Comparison of ENCODE assay signal across 8 cellular contexts in genomic region chr17:78933025-78933958, GRCh38. TPM values are rescaled to one million over a fixed set of nuclear protein-coding genes. Genes with fewer than 3 reads are reported as not detected.
A peak's percentile ranks its signal among the peaks of the same experiment; 100 is the strongest.
DNase-seq lines count a peak whose midpoint lies in the region; ATAC-seq and TF ChIP-seq lines count a peak whose summit lies in the region.

No MANE protein-coding gene starts in this region.

- CTCF ChIA-PET in activated CD4-positive, alpha-beta T cell treated with anti-CD3 and anti-CD28 coated beads, Interleukin-2, amount 10 ng/mL, durations not matched to agents 7 days and 5 days (lab: Charles Lee): interaction anchor here (0.6 to 1.2 kb wide), 3 partner anchors 10 to 102 kb away, joined by 3 read pairs; no protein-coding TSS in a partner anchor

- H3K27me3 ChIP-seq in MM.1S (replicated peaks; ENCODE audit: insufficient read depth, low read length): no peaks in the 10 kb centered on the region
- H3K27me3 ChIP-seq in upper lobe of right lung: no peaks in the 10 kb centered on the region
- H3K27me3 ChIP-seq in endodermal cell (ENCODE audit: control insufficient read depth, insufficient read depth, low read length, poor library complexity, severe bottlenecking): no peaks in the 10 kb centered on the region

- H3K9ac ChIP-seq in MM.1S (ENCODE audit: low read length): peak overlapping the region; percentile 62
- H3K9ac ChIP-seq in endodermal cell (ENCODE audit: extremely low read depth, low read length, poor library complexity, severe bottlenecking): no peak overlapping the region

- DNase-seq in GM04504 (ENCODE audit: low read depth): peak; percentile 91
- DNase-seq in MM.1S: peak; percentile 95
- peak; percentile 47 for DNase-seq in activated CD4-positive, alpha-beta T cell treated with anti-CD3 and anti-CD28 coated beads, Interleukin-2, amount 10 ng/mL, durations not matched to agents 7 days and 5 days
- peak; percentile 41 to 44 (median 42) for DNase-seq in effector memory CD8-positive, alpha-beta T cell
- peak in 3 of 10 donors; percentile 9 to 34 (median 11) for DNase-seq in naive thymus-derived CD8-positive, alpha-beta T cell
- no peak for DNase-seq in upper lobe of right lung
- DNase-seq in NCI-H2081 treated with DMSO at 0.1 percent for 48 hours (lab: John Stamatoyannopoulos, UW): no peak
- DNase-seq in endodermal cell: no peak

- intact Hi-C loops in upper lobe of right lung (cut with DNase I): no loop called here

- H3K9me2 ChIP-seq in MM.1S (replicated peaks; ENCODE audit: insufficient read depth, low read length): no peaks in the 10 kb centered on the region

- peaks cover 14% of the 10 kb centered on the region for H3K4me1 Mint-ChIP-seq in activated CD4-positive, alpha-beta T cell treated with anti-CD3 and anti-CD28 coated beads, Interleukin-2, amount 10 ng/mL, durations not matched to agents 7 days and 5 days
- H3K4me1 Mint-ChIP-seq in effector memory CD8-positive, alpha-beta T cell (ENCODE audit: low read depth in 2 of 2): peaks cover 10 to 17% of the 10 kb centered on the region in 2 donors
- H3K4me1 Mint-ChIP-seq in naive thymus-derived CD8-positive, alpha-beta T cell: peaks cover 0 to 11% (median 3%) of the 10 kb centered on the region in 4 donors
- peaks cover 4% of the 10 kb centered on the region for H3K4me1 Mint-ChIP-seq in endodermal cell

- H3K9me3 ChIP-seq in MM.1S (replicated peaks; ENCODE audit: insufficient read depth, low read length) (no peaks in the 10 kb centered on the region), upper lobe of right lung (no peaks in the 10 kb centered on the region), endodermal cell (ENCODE audit: control insufficient read depth, low read length) (no peaks in the 10 kb centered on the region)

- H3K4me1 ChIP-seq in MM.1S (ENCODE audit: low read length): peaks cover 25% of the 10 kb centered on the region
- peaks cover 20% of the 10 kb centered on the region for H3K4me1 ChIP-seq in upper lobe of right lung
- H3K4me1 ChIP-seq in endodermal cell (ENCODE audit: control insufficient read depth, insufficient read depth, low read length): no peaks in the 10 kb centered on the region

- H3K4me3 ChIP-seq in MM.1S (ENCODE audit: low read length) (no peak overlapping the region; the same call in 1 of the 2 replicates), upper lobe of right lung (no peak overlapping the region), endodermal cell (ENCODE audit: low read length) (no peak overlapping the region)

- peak overlapping the region; percentile 63 for H2AFZ ChIP-seq in MM.1S (ENCODE audit: low read length)

- POLR2A ChIA-PET in activated CD4-positive, alpha-beta T cell treated with anti-CD3 and anti-CD28 coated beads, Interleukin-2, amount 10 ng/mL, durations not matched to agents 7 days and 5 days (lab: Charles Lee): no interaction called here
- POLR2A ChIA-PET in naive thymus-derived CD8-positive, alpha-beta T cell (lab: Charles Lee): no interaction called here

- no peaks in the 10 kb centered on the region for H3K79me2 ChIP-seq in MM.1S (ENCODE audit: low read length)

- peaks cover 19% of the 10 kb centered on the region for H3F3A ChIP-seq in MM.1S (ENCODE audit: insufficient read depth, low read length)

- peak overlapping the region; percentile 95 for H3K27ac ChIP-seq in MM.1S (ENCODE audit: low read length)
- H3K27ac ChIP-seq in upper lobe of right lung: peak overlapping the region; percentile 76
- no peak overlapping the region for H3K27ac ChIP-seq in endodermal cell (ENCODE audit: low read depth, low read length)

- peak; percentile 100 for ATAC-seq in effector memory CD8-positive, alpha-beta T cell (replicated peaks)
- peak; percentile 61 to 73 for ATAC-seq in naive thymus-derived CD8-positive, alpha-beta T cell
- ATAC-seq in upper lobe of right lung: peak; percentile 63

- no peaks in the 10 kb centered on the region for H3K9me3 Mint-ChIP-seq in activated CD4-positive, alpha-beta T cell treated with anti-CD3 and anti-CD28 coated beads, Interleukin-2, amount 10 ng/mL, durations not matched to agents 7 days and 5 days
- H3K9me3 Mint-ChIP-seq in effector memory CD8-positive, alpha-beta T cell: no peaks in the 10 kb centered on the region
- H3K9me3 Mint-ChIP-seq in naive thymus-derived CD8-positive, alpha-beta T cell: no peaks in the 10 kb centered on the region
- H3K9me3 Mint-ChIP-seq in endodermal cell: no peaks in the 10 kb centered on the region

- H3K36me3 ChIP-seq in MM.1S (replicated peaks; ENCODE audit: insufficient read depth, low read length): no peaks in the 10 kb centered on the region
- H3K36me3 ChIP-seq in upper lobe of right lung: no peaks in the 10 kb centered on the region
- H3K36me3 ChIP-seq in endodermal cell (ENCODE audit: control insufficient read depth, insufficient read depth, low read length): no peaks in the 10 kb centered on the region

- no peak overlapping the region for H3K4me3 Mint-ChIP-seq in activated CD4-positive, alpha-beta T cell treated with anti-CD3 and anti-CD28 coated beads, Interleukin-2, amount 10 ng/mL, durations not matched to agents 7 days and 5 days
- peak overlapping the region in 1 of 2 donors; percentile 61 for H3K4me3 Mint-ChIP-seq in effector memory CD8-positive, alpha-beta T cell
- H3K4me3 Mint-ChIP-seq in naive thymus-derived CD8-positive, alpha-beta T cell: no peak overlapping the region
- H3K4me3 Mint-ChIP-seq in endodermal cell: no peak overlapping the region

- TF ChIP-seq CTCF in MM.1S (IDR thresholded peaks at IDR 0.05; ENCODE audit: low read length) (no peak), upper lobe of right lung (IDR thresholded peaks at IDR 0.05) (no peak), endodermal cell (conservative IDR thresholded peaks at IDR 0.05) (no peak)

- H3K4me2 ChIP-seq in MM.1S (ENCODE audit: low read depth, low read length): peak overlapping the region; percentile 57

- H4K20me1 ChIP-seq in MM.1S (ENCODE audit: insufficient read depth, low read length): no peaks in the 10 kb centered on the region

- no peaks in the 10 kb centered on the region for H3K36me3 Mint-ChIP-seq in activated CD4-positive, alpha-beta T cell treated with anti-CD3 and anti-CD28 coated beads, Interleukin-2, amount 10 ng/mL, durations not matched to agents 7 days and 5 days (ENCODE audit: low read depth)
- peaks cover 3% of the 10 kb centered on the region for H3K36me3 Mint-ChIP-seq in effector memory CD8-positive, alpha-beta T cell (ENCODE audit: insufficient read depth)
- H3K36me3 Mint-ChIP-seq in naive thymus-derived CD8-positive, alpha-beta T cell: no peaks in the 10 kb centered on the region
- H3K36me3 Mint-ChIP-seq in endodermal cell (ENCODE audit: low read depth): no peaks in the 10 kb centered on the region

- peak overlapping the region; percentile 86 for H3K27ac Mint-ChIP-seq in activated CD4-positive, alpha-beta T cell treated with anti-CD3 and anti-CD28 coated beads, Interleukin-2, amount 10 ng/mL, durations not matched to agents 7 days and 5 days
- peak overlapping the region; percentile 89 to 96 for H3K27ac Mint-ChIP-seq in effector memory CD8-positive, alpha-beta T cell
- H3K27ac Mint-ChIP-seq in naive thymus-derived CD8-positive, alpha-beta T cell: peak overlapping the region in 8 of 10 donors; percentile 26 to 75 (median 62)
- no peak overlapping the region for H3K27ac Mint-ChIP-seq in endodermal cell

- H3K27me3 Mint-ChIP-seq in activated CD4-positive, alpha-beta T cell treated with anti-CD3 and anti-CD28 coated beads, Interleukin-2, amount 10 ng/mL, durations not matched to agents 7 days and 5 days: peaks cover 2% of the 10 kb centered on the region
- H3K27me3 Mint-ChIP-seq in effector memory CD8-positive, alpha-beta T cell: peaks cover 18 to 42% of the 10 kb centered on the region in 2 donors
- H3K27me3 Mint-ChIP-seq in naive thymus-derived CD8-positive, alpha-beta T cell: peaks cover 0 to 3% (median 0%) of the 10 kb centered on the region in 5 donors
- H3K27me3 Mint-ChIP-seq in endodermal cell (ENCODE audit: insufficient read depth): peaks cover 4% of the 10 kb centered on the region

- WGBS in endodermal cell (ENCODE audit: insufficient coverage in 1 of 2, insufficient read length in 1 of 2), 2 experiments: 84 to 87% methylated on average over 11 to 18 of the region's 18 CpGs

RNA-seq across cellular contexts. Expression of gene TIMP2, which starts 8.1 kb away (rescaled TPM):
- 1 to 10 TPM; 2.4 to 2.6 TPM for total RNA-seq in activated CD4-positive, alpha-beta T cell treated with anti-CD3 and anti-CD28 coated beads, Interleukin-2, amount 10 ng/mL, durations not matched to agents 7 days and 5 days
- total RNA-seq in naive thymus-derived CD8-positive, alpha-beta T cell: 1 to 10 TPM; 6.2 to 7.3 TPM
- polyA plus RNA-seq in naive thymus-derived CD8-positive, alpha-beta T cell: under 1 TPM; 0.22 to 0.75 (median 0.60) TPM
- total RNA-seq in upper lobe of right lung (318 TPM), endodermal cell (10 to 100 TPM; 36.9 to 42.7 TPM)
- polyA plus RNA-seq in endodermal cell (2013, experiment 1 of 2): 61.1 TPM
- polyA plus RNA-seq in endodermal cell (2013, experiment 2 of 2): 60.7 TPM

RNA-seq across cellular contexts. Expression of gene CEP295NL, which starts 30.3 kb away (rescaled TPM):
- under 1 TPM in 1 of 2 experiments, not detected in 1; 0.10 TPM for total RNA-seq in activated CD4-positive, alpha-beta T cell treated with anti-CD3 and anti-CD28 coated beads, Interleukin-2, amount 10 ng/mL, durations not matched to agents 7 days and 5 days
- under 1 TPM in 1 of 2 experiments, not detected in 1; 0.86 TPM for total RNA-seq in naive thymus-derived CD8-positive, alpha-beta T cell
- polyA plus RNA-seq in naive thymus-derived CD8-positive, alpha-beta T cell: not detected
- total RNA-seq in upper lobe of right lung: 4.2 TPM
- total RNA-seq in endodermal cell: 1 to 10 TPM in 1 of 2 donors, under 1 TPM in 1; 0.97 to 2.2 TPM
- 0.43 TPM for polyA plus RNA-seq in endodermal cell (2013, experiment 1 of 2)
- polyA plus RNA-seq in endodermal cell (2013, experiment 2 of 2): 0.37 TPM

RNA-seq across cellular contexts. Expression of gene LGALS3BP, which starts 46.4 kb away (rescaled TPM):
- 100 to 1,000 TPM; 269 to 284 TPM for total RNA-seq in activated CD4-positive, alpha-beta T cell treated with anti-CD3 and anti-CD28 coated beads, Interleukin-2, amount 10 ng/mL, durations not matched to agents 7 days and 5 days
- 10 to 100 TPM; 50.5 to 54.4 TPM for total RNA-seq in naive thymus-derived CD8-positive, alpha-beta T cell
- 10 to 100 TPM; 51.5 to 90.6 (median 88.6) TPM for polyA plus RNA-seq in naive thymus-derived CD8-positive, alpha-beta T cell
- total RNA-seq in upper lobe of right lung (405 TPM), endodermal cell (10 to 100 TPM; 23.3 to 71.4 TPM)
- polyA plus RNA-seq in endodermal cell (2013, experiment 1 of 2): 51.4 TPM
- 47.9 TPM for polyA plus RNA-seq in endodermal cell (2013, experiment 2 of 2)

Comparison
In these comparisons a context has a peak if more than half of its experiments do, and no peak if none do; other contexts are left out.
1. DNase-seq: peak in GM04504 (single experiment), MM.1S (single experiment), activated CD4-positive, alpha-beta T cell treated with anti-CD3 and anti-CD28 coated beads, Interleukin-2, amount 10 ng/mL, durations not matched to agents 7 days and 5 days (single experiment) and effector memory CD8-positive, alpha-beta T cell (3 of 3); none in upper lobe of right lung (single experiment), NCI-H2081 treated with DMSO at 0.1 percent for 48 hours (single experiment) and endodermal cell (single experiment).
2. RNA of gene TIMP2, which starts 8.1 kb away (total RNA-seq): 318 TPM in upper lobe of right lung (single experiment) and 36.9 to 42.7 TPM in endodermal cell; 6.2 to 7.3 TPM in naive thymus-derived CD8-positive, alpha-beta T cell and 2.4 to 2.6 TPM in activated CD4-positive, alpha-beta T cell treated with anti-CD3 and anti-CD28 coated beads, Interleukin-2, amount 10 ng/mL, durations not matched to agents 7 days and 5 days; every median in the first group is over 4 times any median in the second.
3. Peak in every context shown above with its lines, with median percentiles within 50 percentile points of each other: ATAC-seq.